Comparison of ENCODE assay signal across 8 cellular contexts in the genomic region with DNA sequence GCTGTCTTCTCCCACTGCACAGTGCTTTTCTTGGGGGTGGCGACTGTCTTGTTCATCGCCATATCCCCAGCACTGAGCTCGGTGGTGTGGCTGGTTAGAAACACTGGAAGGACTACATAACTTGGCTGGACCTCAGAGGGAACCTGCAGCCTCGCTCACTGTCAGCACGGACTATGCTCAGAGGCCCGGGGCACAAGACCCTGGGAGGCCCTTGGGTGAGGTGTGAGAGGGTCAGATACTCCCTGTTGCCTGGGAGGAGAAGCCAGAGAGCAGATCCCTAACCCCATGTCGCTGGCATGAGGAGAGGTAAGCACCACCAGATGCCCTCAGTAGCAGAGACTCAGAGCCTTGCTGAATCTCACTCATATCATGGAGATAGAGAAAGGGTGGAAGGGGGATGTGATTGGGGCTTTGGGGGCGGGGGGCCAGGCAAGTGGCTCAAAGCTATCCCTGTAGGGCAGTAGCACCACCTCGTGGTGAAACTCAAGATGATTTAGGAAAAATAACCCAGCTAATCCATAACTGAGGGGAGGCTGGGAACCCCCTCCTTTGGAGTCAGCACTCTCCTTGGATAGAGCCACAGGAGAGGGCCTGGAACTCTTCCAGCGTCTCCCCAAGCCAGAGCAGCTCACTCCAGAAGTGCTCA.
A peak's percentile ranks its signal among the peaks of the same experiment; 100 is the strongest.
DNase-seq lines count a peak whose midpoint lies in the region; ATAC-seq and TF ChIP-seq lines count a peak whose summit lies in the region.

No MANE protein-coding gene starts in this region.

- ATAC-seq in GM18519 (IDR thresholded peaks at IDR 0.05; ENCODE audit: low FRiP score, unreplicated experiment) (no peak), HG03432 (IDR thresholded peaks at IDR 0.05; ENCODE audit: unreplicated experiment) (no peak)

- peak; percentile 38 for TF ChIP-seq CTCF in astrocyte of the spinal cord (IDR thresholded peaks at IDR 0.05; ENCODE audit: low read depth, low read length)

- H3K27ac ChIP-seq in substantia nigra (ENCODE audit: low read depth, low read length, poor library complexity, severe bottlenecking), result peak overlapping the region; percentile 33

- in situ Hi-C loops in astrocyte of the spinal cord (cut with HindIII; ENCODE audit: low sequenced_read_pairs), result no loop called here

- DNase-seq in NCI-H510A treated with DMSO at 0.1 percent for 48 hours (lab: John Stamatoyannopoulos, UW) (peak; percentile 14), NCI-H510A (lab: John Stamatoyannopoulos, UW) (no peak), NCI-H2107 treated with DMSO at 0.1 percent for 48 hours (lab: John Stamatoyannopoulos, UW; ENCODE audit: unreplicated experiment) (peak; percentile 19), astrocyte of the spinal cord (ENCODE audit: low read depth, low spot score) (peak; percentile 35), iPS-NIHi7 (ENCODE audit: extremely low spot score) (peak; percentile 67), substantia nigra (lab: John Stamatoyannopoulos, UW) (peak in 27 of 49 donors; percentile 8 to 45 (median 29))

- H3K4me3 ChIP-seq in astrocyte of the spinal cord (ENCODE audit: low read depth, low read length), result no peak overlapping the region
